In the genomic region with DNA sequence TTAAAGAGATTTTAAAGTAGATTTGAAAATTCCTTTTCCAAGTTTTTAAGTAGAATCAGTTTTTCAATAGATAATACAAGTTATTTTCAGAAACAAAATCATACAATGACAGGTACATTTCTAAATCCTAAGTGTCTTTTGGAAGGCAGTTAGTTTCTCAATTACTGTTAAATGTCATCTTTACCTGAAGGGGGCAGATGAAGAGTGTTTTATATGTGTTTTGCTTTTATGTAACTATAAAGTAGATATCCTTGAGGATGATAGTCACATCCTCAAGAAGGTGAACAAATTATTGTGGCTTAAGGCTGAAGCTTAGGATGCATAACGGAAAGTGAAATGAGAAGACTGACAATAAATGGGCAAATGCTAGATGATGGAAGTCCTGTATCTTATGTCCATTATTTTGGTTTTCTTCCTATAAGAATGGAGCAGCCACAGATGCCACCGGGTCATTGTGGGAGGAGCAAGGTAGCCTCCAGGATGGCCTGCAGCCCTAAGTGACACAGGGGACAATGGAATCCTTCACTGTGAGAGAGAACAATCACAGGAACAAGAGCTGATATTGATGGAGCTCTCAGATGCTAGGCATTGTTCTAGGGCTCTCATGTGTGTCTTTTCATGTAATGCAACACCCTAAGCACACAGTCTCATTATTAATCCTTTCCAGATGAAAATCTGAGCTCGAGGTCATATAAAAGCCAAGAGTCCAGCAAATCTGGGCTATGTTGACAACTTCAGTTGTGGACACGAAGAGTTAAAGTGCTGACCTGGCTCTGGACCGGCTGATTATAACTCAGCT, we compare ENCODE assay signal across 28 cellular contexts. TPM values are rescaled to one million over a fixed set of nuclear protein-coding genes. Genes with fewer than 3 reads are reported as not detected.
DNase-seq lines count a peak whose midpoint lies in the region; ATAC-seq, FAIRE-seq and TF ChIP-seq lines count a peak whose summit lies in the region.
"Had no signal": no experiment of that assay in that cellular context is flagged by ENCODE, and none has a peak within 500 bp of the region (broad histone marks: within the 10 kb centered on the region; RNA-seq: fewer than 3 reads in every experiment).

No MANE protein-coding gene starts in this region.

- TF ChIP-seq POLR2A in breast epithelium (IDR thresholded peaks at IDR 0.05), result no peak

- H3K27ac ChIP-seq in breast epithelium, result no peak overlapping the region
- no peak overlapping the region for H3K27ac ChIP-seq in OCI-LY7 (ENCODE audit: low read depth, low read length, poor library complexity, severe bottlenecking)
- no peak overlapping the region for H3K27ac ChIP-seq in foreskin keratinocyte
- no peak overlapping the region for H3K27ac ChIP-seq in small intestine (ENCODE audit: low read depth in 1 of 2, low read length in 1 of 2)
- H3K27ac ChIP-seq: stomach, tibial nerve had no signal

- no peaks in the 10 kb centered on the region for H3K4me1 Mint-ChIP-seq in MCF 10A (ENCODE audit: insufficient read depth, unreplicated experiment)
- no peaks in the 10 kb centered on the region for H3K4me1 Mint-ChIP-seq in activated T-cell treated with anti-CD3 and anti-CD28 coated beads, Interleukin-2, amount 50 U/mL, for 4 hours (ENCODE audit: low read depth)
- H3K4me1 Mint-ChIP-seq: H9, WTC11 had no signal

- H3K36me3 ChIP-seq in breast epithelium (no peaks in the 10 kb centered on the region), OCI-LY7 (ENCODE audit: insufficient read depth, low read length) (no peaks in the 10 kb centered on the region), small intestine (ENCODE audit: control insufficient read depth in 2 of 2, insufficient read depth in 2 of 2, low read length in 2 of 2) (no peaks in the 10 kb centered on the region)
- H3K36me3 ChIP-seq: BE2C, stomach, tibial nerve had no signal

- H3K4me2 ChIP-seq in OCI-LY7 (ENCODE audit: low read length), result no peak overlapping the region

- H3K36me3 Mint-ChIP-seq in MCF 10A (ENCODE audit: insufficient read depth, unreplicated experiment), result no peaks in the 10 kb centered on the region
- no peaks in the 10 kb centered on the region for H3K36me3 Mint-ChIP-seq in activated T-cell treated with anti-CD3 and anti-CD28 coated beads, Interleukin-2, amount 50 U/mL, for 4 hours (ENCODE audit: insufficient read depth)
- H3K36me3 Mint-ChIP-seq: WTC11 had no signal

- H3K9me3 Mint-ChIP-seq in MCF 10A (ENCODE audit: unreplicated experiment), result no peaks in the 10 kb centered on the region
- no peaks in the 10 kb centered on the region for H3K9me3 Mint-ChIP-seq in activated T-cell treated with anti-CD3 and anti-CD28 coated beads, Interleukin-2, amount 50 U/mL, for 4 hours
- H3K9me3 Mint-ChIP-seq: dendritic cell treated with granulocyte-macrophage colony-stimulating factor and Interleukin-4, amounts not matched to agents 40 ng/mL and 50 ng/mL, for 4 days; H9; neural crest cell; WTC11 had no signal

- intact Hi-C loops in MCF 10A (cut with micrococcal nuclease) (loop anchor here (1.0 to 5.0 kb wide), 2 partner anchors 420 to 483 kb away; no protein-coding TSS in a partner anchor), breast epithelium (cut with DNase I; ENCODE audit: low total_unique reads) (no loop called here), OCI-LY7 (cut with micrococcal nuclease; ENCODE audit: unreplicated experiment) (no loop called here)

- H3K4me1 ChIP-seq in breast epithelium (no peaks in the 10 kb centered on the region), OCI-LY7 (ENCODE audit: insufficient read depth, low read length, poor library complexity, severe bottlenecking) (no peaks in the 10 kb centered on the region), foreskin keratinocyte (no peaks in the 10 kb centered on the region), small intestine (ENCODE audit: control insufficient read depth in 2 of 2, insufficient read depth in 1 of 2, low read depth in 1 of 2, low read length in 1 of 2) (no peaks in the 10 kb centered on the region)
- H3K4me1 ChIP-seq: BE2C, stomach, tibial nerve had no signal

- TF ChIP-seq CTCF in MCF 10A (IDR thresholded peaks at IDR 0.05; ENCODE audit: unreplicated experiment) (peak; percentile 18), breast epithelium (IDR thresholded peaks at IDR 0.05) (no peak), OCI-LY7 (conservative IDR thresholded peaks at IDR 0.05; ENCODE audit: low read length) (peak; percentile 42), foreskin keratinocyte (conservative IDR thresholded peaks at IDR 0.05) (peak; percentile 44)

- H3K9me2 ChIP-seq in OCI-LY7 (ENCODE audit: insufficient read depth, low read length), result no peaks in the 10 kb centered on the region

- H3K27me3 ChIP-seq in breast epithelium (no peaks in the 10 kb centered on the region), foreskin keratinocyte (peaks cover 3% of the 10 kb centered on the region), small intestine (ENCODE audit: control insufficient read depth in 2 of 2, insufficient read depth in 2 of 2, low read length in 2 of 2) (peaks cover 0 to 3% of the 10 kb centered on the region in 2 donors)
- H3K27me3 ChIP-seq: BE2C, stomach, tibial nerve had no signal

- H3K27me3 Mint-ChIP-seq in MCF 10A (ENCODE audit: insufficient read depth, unreplicated experiment), result no peaks in the 10 kb centered on the region
- H3K27me3 Mint-ChIP-seq in activated T-cell treated with anti-CD3 and anti-CD28 coated beads, Interleukin-2, amount 50 U/mL, for 4 hours (ENCODE audit: low read depth), result peaks cover 10% of the 10 kb centered on the region

- no peak overlapping the region for H3K27ac Mint-ChIP-seq in MCF 10A (ENCODE audit: low read depth, unreplicated experiment)
- H3K27ac Mint-ChIP-seq: dendritic cell treated with granulocyte-macrophage colony-stimulating factor and Interleukin-4, amounts not matched to agents 40 ng/mL and 50 ng/mL, for 4 days; H9; progenitor cell of endocrine pancreas; WTC11 had no signal

- DNase-seq in MCF 10A (ENCODE audit: unreplicated experiment) (peak; percentile 9), breast epithelium (ENCODE audit: low spot score in 2 of 2) (no peak), OCI-LY7 (ENCODE audit: low spot score) (no peak), foreskin keratinocyte (no peak), small intestine (no peak), T-helper 1 cell (no peak)
- no peak for DNase-seq in activated T-cell treated with anti-CD3 and anti-CD28 coated beads, Interleukin-2, amount 50 U/mL, for 4 hours
- DNase-seq: activated naive CD4-positive, alpha-beta T cell treated with anti-CD3 and anti-CD28 coated beads, Interleukin-2, amount 50 U/mL, for 16 hours; anterior cingulate cortex; BE2C; DMS79; glutamatergic neuron; H9; kidney; MV-4-11; NCI-H1694; NCI-H524 treated with DMSO at 0.1 percent for 48 hours; stimulated activated CD8-positive, alpha-beta memory T cell treated with anti-CD3 and anti-CD28 coated beads, Interleukin-4, amount 100 ng/mL, for 48 hours; stomach; T-helper 9 cell had no signal

- no peaks in the 10 kb centered on the region for H3K79me2 ChIP-seq in OCI-LY7 (ENCODE audit: insufficient read depth, low read depth, low read length)

- WGBS in small intestine, 3 donors, result 43 to 56% (median 48%) methylated on average over 5 of the region's 5 CpGs

- ATAC-seq in foreskin keratinocyte, result no peak
- no peak for ATAC-seq in activated T-cell treated with anti-CD3 and anti-CD28 coated beads, Interleukin-2, amount 50 U/mL, for 4 hours
- ATAC-seq in HG02970 (IDR thresholded peaks at IDR 0.05; ENCODE audit: low FRiP score, unreplicated experiment), result no peak
- ATAC-seq: WTC11 had no signal

- H3K4me3 ChIP-seq in breast epithelium (no peak overlapping the region), OCI-LY7 (ENCODE audit: low read depth, low read length, poor library complexity, severe bottlenecking) (no peak overlapping the region), small intestine (ENCODE audit: low read depth in 1 of 2, low read length in 2 of 2) (no peak overlapping the region)
- H3K4me3 ChIP-seq: lung, stomach, tibial nerve had no signal

- H2AFZ ChIP-seq in OCI-LY7 (ENCODE audit: low read length), result no peak overlapping the region

- BruUV-seq in MCF 10A (replicated peaks; lab: Mats Ljungman, UMichigan) (no TSS peak), OCI-LY7 (replicated peaks; lab: Mats Ljungman, UMichigan) (no TSS peak)

- CTCF ChIA-PET in MCF 10A (lab: Yijun Ruan, JAX), result interaction anchor here (0.6 to 1.4 kb wide), 3 partner anchors 17 to 650 kb away, joined by 3 to 7 read pairs (median 5); no protein-coding TSS in a partner anchor
- CTCF ChIA-PET in OCI-LY7 (lab: Charles Lee; ENCODE audit: unreplicated experiment), result no interaction called here

- no peak for FAIRE-seq in small intestine (lab: Jason Lieb, UNC)
- FAIRE-seq: A204.1, kidney had no signal

- no peaks in the 10 kb centered on the region for H3K9me3 ChIP-seq in breast epithelium
- H3K9me3 ChIP-seq in OCI-LY7 (ENCODE audit: low read length), result no peaks in the 10 kb centered on the region
- no peaks in the 10 kb centered on the region for H3K9me3 ChIP-seq in small intestine (ENCODE audit: control insufficient read depth, low read depth)
- H3K9me3 ChIP-seq: BE2C, stomach, tibial nerve had no signal

- no peaks in the 10 kb centered on the region for H4K20me1 ChIP-seq in OCI-LY7 (ENCODE audit: insufficient read depth, low read length)

- POLR2A ChIA-PET in MCF 10A (lab: Yijun Ruan, JAX) (interaction anchor here (0.6 kb wide), 1 partner anchor 56 kb away, joined by 3 read pairs; no protein-coding TSS in a partner anchor), OCI-LY7 (lab: Charles Lee) (interaction anchor here (0.7 kb wide), 1 partner anchor 67 kb away, joined by 3 read pairs; no protein-coding TSS in a partner anchor)

- H3K4me3 Mint-ChIP-seq in MCF 10A (ENCODE audit: unreplicated experiment), result no peak overlapping the region
- H3K4me3 Mint-ChIP-seq in activated T-cell treated with anti-CD3 and anti-CD28 coated beads, Interleukin-2, amount 50 U/mL, for 4 hours, result no peak overlapping the region
- H3K4me3 Mint-ChIP-seq: dendritic cell treated with granulocyte-macrophage colony-stimulating factor and Interleukin-4, amounts not matched to agents 40 ng/mL and 50 ng/mL, for 4 days; H9; neural crest cell; WTC11 had no signal

RNA-seq across cellular contexts. Expression of a gene that starts 14.1 kb away (rescaled TPM):
- total RNA-seq in MCF 10A (2022) (not detected in 2 replicates), breast epithelium (1 to 10 TPM; 1.4 to 2.3 (median 1.8) TPM), OCI-LY7 (2022) (not detected in 2 replicates), foreskin keratinocyte (0.11 TPM in 1 of 2 replicates, not detected in the other)
- not detected in 2 replicates for total RNA-seq in OCI-LY7 (2014; rRNA removed; shearing (Covaris generic))
- polyA plus RNA-seq in foreskin keratinocyte (0.03 TPM in 1 of 2 replicates, not detected in the other), small intestine (under 1 TPM in 2 of 3 donors, not detected in 1; 0.27 to 0.31 TPM)
- total RNA-seq in activated T-cell treated with anti-CD3 and anti-CD28 coated beads, Interleukin-2, amount 50 U/mL, for 4 hours, result under 1 TPM; 0.37 to 0.95 (median 0.38) TPM
- total RNA-seq: neural crest cell had no signal

Comparison
In these comparisons a context has a peak if more than half of its experiments do, and no peak if none do; other contexts are left out.
1. CTCF ChIP-seq: peak in MCF 10A (single experiment), OCI-LY7 (single experiment) and foreskin keratinocyte (single experiment); none in breast epithelium (0 of 3).